ENCODE assay signal across 8 cellular contexts in the genomic region with DNA sequence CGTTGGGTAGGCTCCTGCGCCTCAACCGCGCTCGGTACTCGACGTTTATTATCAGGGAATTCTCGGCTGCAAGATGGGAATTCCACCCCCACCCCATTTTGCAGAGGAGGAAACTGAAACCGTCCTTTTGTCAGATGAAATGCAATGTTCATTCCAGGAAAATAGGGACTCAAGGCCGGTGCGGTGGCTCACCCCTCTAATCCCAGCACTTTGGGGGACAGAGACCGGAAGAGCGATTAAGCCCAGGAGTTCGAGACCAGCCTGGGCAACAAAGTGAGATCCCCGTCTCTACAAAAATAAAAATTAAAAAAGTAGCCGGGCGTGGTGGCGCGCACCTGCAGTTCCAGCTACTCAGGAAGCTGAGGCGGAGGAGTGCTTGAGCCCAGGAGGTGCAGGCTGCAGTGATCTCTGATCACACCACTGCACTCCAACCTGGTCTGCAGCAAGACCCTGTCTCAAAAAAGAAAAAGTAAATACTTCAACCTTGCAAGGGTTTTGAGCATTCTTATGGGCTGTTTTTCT. TPM values are rescaled to one million over a fixed set of nuclear protein-coding genes. Genes with fewer than 3 reads are reported as not detected.
DNase-seq lines count a peak whose midpoint lies in the region; ATAC-seq and TF ChIP-seq lines count a peak whose summit lies in the region.

No MANE protein-coding gene starts in this region.

- TF ChIP-seq POLR2A in adrenal gland (IDR thresholded peaks at IDR 0.05) = peak in 1 of 2 donors; percentile 3

- peaks cover 4% of the 10 kb centered on the region for H3K27me3 Mint-ChIP-seq in activated naive CD4-positive, alpha-beta T cell treated with anti-CD3 and anti-CD28 coated beads, Interleukin-2, amount 10 ng/mL, durations not matched to agents 7 days and 5 days
- no peaks in the 10 kb centered on the region for H3K27me3 Mint-ChIP-seq in type B pancreatic cell

- intact Hi-C loops in adrenal gland (cut with DNase I) = loop anchor here in 1 of 2 donors (5.0 kb wide), 1 partner anchor 37 kb away; no protein-coding TSS in a partner anchor

- TF ChIP-seq CTCF in adrenal gland (IDR thresholded peaks at IDR 0.05) (no peak), liver (IDR thresholded peaks at IDR 0.05; ENCODE audit: low read depth, low read length, missing input control) (no peak), type B pancreatic cell (conservative IDR thresholded peaks at IDR 0.05) (no peak)

- WGBS in adrenal gland, 4 donors = 14 to 29% (median 17%) methylated on average over 11 to 20 of the region's 20 CpGs
- WGBS in liver = 19% methylated on average over 20 of the region's 20 CpGs

- H3K27ac Mint-ChIP-seq in activated naive CD4-positive, alpha-beta T cell treated with anti-CD3 and anti-CD28 coated beads, Interleukin-2, amount 10 ng/mL, durations not matched to agents 7 days and 5 days = peak overlapping the region; percentile 93
- peak overlapping the region; percentile 91 for H3K27ac Mint-ChIP-seq in type B pancreatic cell

- peak overlapping the region; percentile 93 for H3K4me3 Mint-ChIP-seq in activated naive CD4-positive, alpha-beta T cell treated with anti-CD3 and anti-CD28 coated beads, Interleukin-2, amount 10 ng/mL, durations not matched to agents 7 days and 5 days
- peak overlapping the region; percentile 97 for H3K4me3 Mint-ChIP-seq in type B pancreatic cell

- no peak for TF ChIP-seq RAD21 in liver (IDR thresholded peaks at IDR 0.05)

- no peaks in the 10 kb centered on the region for H3K9me3 Mint-ChIP-seq in activated naive CD4-positive, alpha-beta T cell treated with anti-CD3 and anti-CD28 coated beads, Interleukin-2, amount 10 ng/mL, durations not matched to agents 7 days and 5 days
- H3K9me3 Mint-ChIP-seq in type B pancreatic cell = no peaks in the 10 kb centered on the region

- ATAC-seq in GM18868 (IDR thresholded peaks at IDR 0.05; ENCODE audit: unreplicated experiment) (no peak), GM21360 (IDR thresholded peaks at IDR 0.05; ENCODE audit: unreplicated experiment) (no peak)

- H3K9ac ChIP-seq in liver (ENCODE audit: low read depth in 1 of 2, low read length in 2 of 2) = peak overlapping the region; percentile 33 to 51

- DNase-seq in activated naive CD4-positive, alpha-beta T cell treated with anti-CD3 and anti-CD28 coated beads, Interleukin-2, amount 10 ng/mL, durations not matched to agents 7 days and 5 days = peak; percentile 30
- DNase-seq in activated naive CD4-positive, alpha-beta T cell (lab: John Stamatoyannopoulos, UW) = no peak
- DNase-seq in adrenal gland = no peak
- DNase-seq in type B pancreatic cell (ENCODE audit: extremely low spot score, unreplicated experiment) = no peak
- DNase-seq in stimulated activated naive CD4-positive, alpha-beta T cell (lab: John Stamatoyannopoulos, UW) = no peak

- H3K4me1 Mint-ChIP-seq in activated naive CD4-positive, alpha-beta T cell treated with anti-CD3 and anti-CD28 coated beads, Interleukin-2, amount 10 ng/mL, durations not matched to agents 7 days and 5 days = peaks cover 48% of the 10 kb centered on the region
- H3K4me1 Mint-ChIP-seq in type B pancreatic cell (ENCODE audit: unreplicated experiment) = peaks cover 14% of the 10 kb centered on the region

- H3K36me3 Mint-ChIP-seq in activated naive CD4-positive, alpha-beta T cell treated with anti-CD3 and anti-CD28 coated beads, Interleukin-2, amount 10 ng/mL, durations not matched to agents 7 days and 5 days = peaks cover 23% of the 10 kb centered on the region
- peaks cover 9% of the 10 kb centered on the region for H3K36me3 Mint-ChIP-seq in type B pancreatic cell

- H3K9me3 ChIP-seq in adrenal gland (replicated peaks in 1 of 3) (no peaks in the 10 kb centered on the region), liver (ENCODE audit: control insufficient read depth in 4 of 4, low read length in 3 of 4) (no peaks in the 10 kb centered on the region)

- peak overlapping the region; percentile 29 to 84 (median 57) for H3K4me3 ChIP-seq in adrenal gland
- peak overlapping the region; percentile 45 to 84 (median 81) for H3K4me3 ChIP-seq in liver (ENCODE audit: low read depth in 1 of 3, low read length in 3 of 3)

- CTCF ChIA-PET in activated naive CD4-positive, alpha-beta T cell treated with anti-CD3 and anti-CD28 coated beads, Interleukin-2, amount 10 ng/mL, durations not matched to agents 7 days and 5 days (lab: Charles Lee) = interaction anchor here (0.7 to 1.2 kb wide), 2 partner anchors 49 to 80 kb away, joined by 3 read pairs; no protein-coding TSS in a partner anchor

- peaks cover 0 to 14% of the 10 kb centered on the region in 2 donors for H3K36me3 ChIP-seq in adrenal gland (replicated peaks in 1 of 2)
- peaks cover 0 to 6% (median 4%) of the 10 kb centered on the region in 4 donors for H3K36me3 ChIP-seq in liver (ENCODE audit: control insufficient read depth in 4 of 4, insufficient read depth in 3 of 4, low read depth in 1 of 4, low read length in 3 of 4)

- H3K4me1 ChIP-seq in adrenal gland (replicated peaks in 1 of 2) (peaks cover 12 to 33% of the 10 kb centered on the region in 2 donors), liver (ENCODE audit: control insufficient read depth in 4 of 4, insufficient read depth in 4 of 4, low read length in 3 of 4) (peaks cover 0 to 26% (median 6%) of the 10 kb centered on the region in 4 donors)

- no peaks in the 10 kb centered on the region for H3K27me3 ChIP-seq in adrenal gland
- no peaks in the 10 kb centered on the region for H3K27me3 ChIP-seq in liver (ENCODE audit: control insufficient read depth in 4 of 4, insufficient read depth in 4 of 4, low read length in 3 of 4)

- H3K27ac ChIP-seq in adrenal gland (peak overlapping the region; percentile 61 to 98 (median 90)), liver (ENCODE audit: low read depth in 1 of 2, low read length in 2 of 2) (peak overlapping the region; percentile 88 to 91)

TF ChIP-seq in liver, 16 proteins besides CTCF, POLR2A, EP300 and RAD21:
- TF ChIP-seq FOXA2 (IDR thresholded peaks at IDR 0.05) (no peak), HNF4G (IDR thresholded peaks at IDR 0.05) (no peak), TAF1 (conservative IDR thresholded peaks at IDR 0.05) (no peak)

RNA-seq across cellular contexts. Expression of a gene that starts 0.7 kb away (rescaled TPM):
- total RNA-seq in adrenal gland = 10 to 100 TPM; 12.0 to 19.4 (median 14.6) TPM
- polyA plus RNA-seq in adrenal gland = 10 to 100 TPM in 2 of 3 donors, 1 to 10 TPM in 1; 9.3 to 18.0 (median 12.3) TPM
- 10 to 100 TPM; 12.8 to 23.8 TPM for total RNA-seq in liver
- 10 to 100 TPM; 14.1 to 15.6 TPM for polyA plus RNA-seq in liver
- 26.5 and 40.9 TPM in 2 replicates for total RNA-seq in type B pancreatic cell (ENCODE audit: low replicate concordance)

RNA-seq across cellular contexts. Expression of a gene that starts 34.3 kb away (rescaled TPM):
- 10 to 100 TPM; 19.8 to 48.6 (median 26.6) TPM for total RNA-seq in adrenal gland
- 10 to 100 TPM in 1 of 3 donors, 1 to 10 TPM in 2; 6.8 to 27.7 (median 8.2) TPM for polyA plus RNA-seq in adrenal gland
- 1 to 10 TPM; 3.4 to 6.3 TPM for total RNA-seq in liver
- polyA plus RNA-seq in liver = 1 to 10 TPM; 1.4 to 1.5 TPM
- 45.0 and 48.9 TPM in 2 replicates for total RNA-seq in type B pancreatic cell (ENCODE audit: low replicate concordance)

RNA-seq across cellular contexts. Expression of a gene that starts 45.1 kb away (rescaled TPM):
- total RNA-seq in adrenal gland = 10 to 100 TPM in 7 of 8 donors, 1 to 10 TPM in 1; 9.0 to 16.9 (median 14.2) TPM
- 10 to 100 TPM in 1 of 3 donors, 1 to 10 TPM in 2; 5.5 to 14.3 (median 9.5) TPM for polyA plus RNA-seq in adrenal gland
- total RNA-seq in liver = 1 to 10 TPM; 7.2 to 8.3 TPM
- polyA plus RNA-seq in liver = 1 to 10 TPM; 4.8 to 5.3 TPM
- 0.24 and 0.89 TPM in 2 replicates for total RNA-seq in type B pancreatic cell (ENCODE audit: low replicate concordance)
